Comparison of ENCODE assay signal across 8 cellular contexts in genomic region chr2:175181877-175182308, GRCh38. TPM values are rescaled to one million over a fixed set of nuclear protein-coding genes. Genes with fewer than 3 reads are reported as not detected.
DNase-seq lines count a peak whose midpoint lies in the region; ATAC-seq and TF ChIP-seq lines count a peak whose summit lies in the region.

No MANE protein-coding gene starts in this region.

- H3K27ac ChIP-seq in PC-9, result peak overlapping the region; percentile 69; the same call in 1 of the 2 replicates
- peak overlapping the region; percentile 80 to 96 for H3K27ac ChIP-seq in esophagus (ENCODE audit: low read depth in 2 of 2, low read length in 1 of 2)
- H3K27ac ChIP-seq in rectal smooth muscle tissue (ENCODE audit: low read depth, low read length), result peak overlapping the region; percentile 96

- BruUV-seq in PC-9 (replicated peaks; lab: Mats Ljungman, UMichigan), result no TSS peak

- H3K27me3 ChIP-seq in PC-9 (ENCODE audit: insufficient read depth, low read depth), result no peaks in the 10 kb centered on the region
- no peaks in the 10 kb centered on the region for H3K27me3 ChIP-seq in esophagus (ENCODE audit: control insufficient read depth in 1 of 2, insufficient read depth in 2 of 2, low read length in 2 of 2)
- H3K27me3 ChIP-seq in rectal smooth muscle tissue (ENCODE audit: control insufficient read depth, insufficient read depth, low read length), result no peaks in the 10 kb centered on the region

- WGBS in esophagus, 2 donors, result 51 to 62% methylated on average over 5 of the region's 5 CpGs

- H3F3A ChIP-seq in PC-9 (ENCODE audit: insufficient read depth, low read depth), result peaks cover 28% of the 10 kb centered on the region

- CTCF ChIA-PET in PC-9 (lab: Charles Lee), result no interaction called here

- H3K9me3 ChIP-seq in PC-9 (ENCODE audit: insufficient read depth, low read depth), result no peaks in the 10 kb centered on the region
- no peaks in the 10 kb centered on the region for H3K9me3 ChIP-seq in esophagus (ENCODE audit: control insufficient read depth in 2 of 2, insufficient read depth in 1 of 2, low read depth in 1 of 2, low read length in 1 of 2)

- ATAC-seq in GM18511 (IDR thresholded peaks at IDR 0.05; ENCODE audit: unreplicated experiment) (peak; percentile 20), HG02885 (IDR thresholded peaks at IDR 0.05; ENCODE audit: poor library complexity, unreplicated experiment) (no peak)

- no peak overlapping the region for H3K9ac ChIP-seq in rectal smooth muscle tissue (ENCODE audit: low read length)

- H3K4me3 ChIP-seq in PC-9 (peak overlapping the region; percentile 84), esophagus (ENCODE audit: low read depth in 1 of 2, low read length in 2 of 2) (peak overlapping the region; percentile 85 to 98), rectal smooth muscle tissue (ENCODE audit: low read length) (peak overlapping the region; percentile 96)

- no peak for DNase-seq in PC-9
- DNase-seq in NCI-H69 (lab: John Stamatoyannopoulos, UW), result no peak
- no peak for DNase-seq in SK-N-DZ (ENCODE audit: low spot score)
- no peak for DNase-seq in DMS53 (lab: John Stamatoyannopoulos, UW)

- peak overlapping the region; percentile 99 for H2AFZ ChIP-seq in PC-9

- H3K9me2 ChIP-seq in PC-9 (ENCODE audit: insufficient read depth), result 0 out of 2 replicates have a peak, but pooled peaks cover 3% of the 10 kb centered on the region

- TF ChIP-seq CTCF in PC-9 (conservative IDR thresholded peaks at IDR 0.05), result no peak

- H3K79me2 ChIP-seq in PC-9 (ENCODE audit: low read depth), result peaks cover 48% of the 10 kb centered on the region

- POLR2A ChIA-PET in PC-9 (lab: Charles Lee; ENCODE audit: unreplicated experiment), result no interaction called here

- H3K4me1 ChIP-seq in PC-9 (replicated peaks; ENCODE audit: insufficient read depth) (peaks cover 38% of the 10 kb centered on the region), esophagus (ENCODE audit: control insufficient read depth in 2 of 2, insufficient read depth in 2 of 2, low read length in 1 of 2) (no peaks in the 10 kb centered on the region), rectal smooth muscle tissue (ENCODE audit: control insufficient read depth, insufficient read depth, low read length) (peaks cover 13% of the 10 kb centered on the region)

- intact Hi-C loops in PC-9 (cut with micrococcal nuclease; ENCODE audit: unreplicated experiment), result loop anchor here (1.0 to 10.0 kb wide), 4 partner anchors 14 to 823 kb away; partner anchors contain the start of genes ATF2 and LNPK

- H3K4me2 ChIP-seq in PC-9, result peak overlapping the region; percentile 87

- peaks cover 18% of the 10 kb centered on the region; the same call in 1 of the 2 replicates for H4K20me1 ChIP-seq in PC-9 (ENCODE audit: insufficient read depth)

- peaks cover 30% of the 10 kb centered on the region for H3K36me3 ChIP-seq in PC-9 (ENCODE audit: low read depth)
- peaks cover 3 to 5% of the 10 kb centered on the region in 2 donors for H3K36me3 ChIP-seq in esophagus (ENCODE audit: control insufficient read depth in 2 of 2, insufficient read depth in 2 of 2, low read length in 1 of 2)
- peaks cover 7% of the 10 kb centered on the region for H3K36me3 ChIP-seq in rectal smooth muscle tissue (ENCODE audit: control insufficient read depth, insufficient read depth, low read length)

RNA-seq across cellular contexts. Expression of gene ATP5MC3, which starts 0.4 kb away (rescaled TPM):
- total RNA-seq in PC-9 (2021), result 450 and 528 TPM in 2 replicates
- 100 to 1,000 TPM; 148 to 432 TPM for polyA plus RNA-seq in esophagus
- polyA plus RNA-seq in SK-N-DZ (2014; cell fraction: cytosol; rRNA removed), result 362 and 398 TPM in 2 replicates
- polyA plus RNA-seq in SK-N-DZ (2014; cell fraction: nucleus; rRNA removed), result 163 and 239 TPM in 2 replicates

RNA-seq across cellular contexts. Expression of gene ATF2, which starts 13.9 kb away (rescaled TPM):
- 80.9 and 94.5 TPM in 2 replicates for total RNA-seq in PC-9 (2021)
- polyA plus RNA-seq in esophagus, result 1 to 10 TPM; 6.8 to 8.1 TPM
- 51.5 and 53.3 TPM in 2 replicates for polyA plus RNA-seq in SK-N-DZ (2014; cell fraction: cytosol; rRNA removed)
- 30.5 and 35.1 TPM in 2 replicates for polyA plus RNA-seq in SK-N-DZ (2014; cell fraction: nucleus; rRNA removed)
